ENCODE assay signal across 8 cellular contexts in genomic region chr18:80034852-80035406, GRCh38. TPM values are rescaled to one million over a fixed set of nuclear protein-coding genes. Genes with fewer than 3 reads are reported as not detected.
DNase-seq lines count a peak whose midpoint lies in the region; ATAC-seq, FAIRE-seq and TF ChIP-seq lines count a peak whose summit lies in the region.

No MANE protein-coding gene starts in this region.

- no peak for FAIRE-seq in GM12892 (lab: Jason Lieb, UNC)

- H3K4me1 ChIP-seq in Peyer's patch (peaks cover 0 to 11% (median 3%) of the 10 kb centered on the region in 4 donors), esophagus (ENCODE audit: control insufficient read depth in 2 of 2, insufficient read depth in 2 of 2, low read length in 1 of 2) (peaks cover 2 to 6% of the 10 kb centered on the region in 2 donors), prostate gland (replicated peaks) (no peaks in the 10 kb centered on the region)

- TF ChIP-seq CTCF in GM12864 (IDR thresholded peaks at IDR 0.05; ENCODE audit: low read depth, low read length, missing control alignments) (no peak), Peyer's patch (IDR thresholded peaks at IDR 0.05) (no peak), prostate gland (IDR thresholded peaks at IDR 0.05) (no peak)

- 12 to 14% methylated on average over 8 of the region's 8 CpGs for WGBS in esophagus, 2 donors
- WGBS in prostate gland: 2% methylated on average over 8 of the region's 8 CpGs

- intact Hi-C loops in prostate gland (cut with DNase I): loop anchor here (5.0 kb wide), 5 partner anchors 48 to 358 kb away; partner anchors contain the start of genes ADNP2, CTDP1, SLC66A2 and TXNL4A
- intact Hi-C loops in sciatic nerve (cut with DNase I): no loop called here

- ATAC-seq in sciatic nerve: no peak

- H3K9me3 ChIP-seq in Peyer's patch: no peaks in the 10 kb centered on the region
- no peaks in the 10 kb centered on the region for H3K9me3 ChIP-seq in esophagus (ENCODE audit: control insufficient read depth in 2 of 2, insufficient read depth in 1 of 2, low read depth in 1 of 2, low read length in 1 of 2)
- H3K9me3 ChIP-seq in prostate gland: no peaks in the 10 kb centered on the region

- TF ChIP-seq POLR2A in Peyer's patch (IDR thresholded peaks at IDR 0.05): no peak
- no peak for TF ChIP-seq POLR2A in prostate gland (IDR thresholded peaks at IDR 0.05)
- TF ChIP-seq POLR2A in GM12892 (IDR thresholded peaks at IDR 0.05; ENCODE audit: low read depth, low read length): no peak

- DNase-seq in GM12864 (ENCODE audit: low read depth) (no peak), Peyer's patch (no peak), prostate gland (ENCODE audit: low spot score) (no peak), iPS-NIHi7 (ENCODE audit: extremely low spot score) (no peak), sciatic nerve (ENCODE audit: low spot score) (no peak), GM12892 (ENCODE audit: insufficient read length) (no peak), NCI-H524 treated with DMSO at 0.1 percent for 48 hours (lab: John Stamatoyannopoulos, UW) (no peak)

- H3K4me3 ChIP-seq in GM12864 (ENCODE audit: low read depth, low read length): peak overlapping the region; percentile 60
- peak overlapping the region; percentile 65 to 80 (median 72) for H3K4me3 ChIP-seq in Peyer's patch
- H3K4me3 ChIP-seq in esophagus (ENCODE audit: low read depth in 1 of 2, low read length in 2 of 2): peak overlapping the region; percentile 72 to 91
- peak overlapping the region; percentile 58 to 69 for H3K4me3 ChIP-seq in prostate gland

- H3K27ac ChIP-seq in Peyer's patch (peak overlapping the region; percentile 73 to 93 (median 86)), esophagus (ENCODE audit: low read depth in 2 of 2, low read length in 1 of 2) (peak overlapping the region; percentile 76 to 92), prostate gland (peak overlapping the region; percentile 79 to 87)

- H3K36me3 ChIP-seq in Peyer's patch (no peaks in the 10 kb centered on the region), esophagus (ENCODE audit: control insufficient read depth in 2 of 2, insufficient read depth in 2 of 2, low read length in 1 of 2) (peaks cover 0 to 11% of the 10 kb centered on the region in 2 donors), prostate gland (no peaks in the 10 kb centered on the region)

- H3K27me3 ChIP-seq in Peyer's patch (no peaks in the 10 kb centered on the region), esophagus (ENCODE audit: control insufficient read depth in 1 of 2, insufficient read depth in 2 of 2, low read length in 2 of 2) (no peaks in the 10 kb centered on the region), prostate gland (replicated peaks; ENCODE audit: insufficient read depth) (no peaks in the 10 kb centered on the region)

RNA-seq across cellular contexts. Expression of gene RBFA, which starts 0.7 kb away (rescaled TPM):
- total RNA-seq in Peyer's patch (10 to 100 TPM in 2 of 4 donors, 1 to 10 TPM in 2; 2.5 to 20.8 (median 13.6) TPM), prostate gland (10 to 100 TPM; 31.6 to 38.5 TPM), sciatic nerve (23.8 TPM)
- 10 to 100 TPM; 10.5 to 19.5 TPM for polyA plus RNA-seq in esophagus
- polyA plus RNA-seq in GM12892 (2012; ENCODE audit: missing spikeins): 33.5 TPM

RNA-seq across cellular contexts. Expression of gene TXNL4A, which starts 46.6 kb away (rescaled TPM):
- 10 to 100 TPM; 14.0 to 44.5 (median 19.4) TPM for total RNA-seq in Peyer's patch
- 10 to 100 TPM; 65.2 to 66.7 TPM for polyA plus RNA-seq in esophagus
- total RNA-seq in prostate gland: 10 to 100 TPM; 25.4 to 35.2 TPM
- total RNA-seq in sciatic nerve: 71.7 TPM
- polyA plus RNA-seq in GM12892 (2012; ENCODE audit: missing spikeins): 82.7 TPM
